21 cellular contexts compared by ENCODE assay signal in the genomic region with DNA sequence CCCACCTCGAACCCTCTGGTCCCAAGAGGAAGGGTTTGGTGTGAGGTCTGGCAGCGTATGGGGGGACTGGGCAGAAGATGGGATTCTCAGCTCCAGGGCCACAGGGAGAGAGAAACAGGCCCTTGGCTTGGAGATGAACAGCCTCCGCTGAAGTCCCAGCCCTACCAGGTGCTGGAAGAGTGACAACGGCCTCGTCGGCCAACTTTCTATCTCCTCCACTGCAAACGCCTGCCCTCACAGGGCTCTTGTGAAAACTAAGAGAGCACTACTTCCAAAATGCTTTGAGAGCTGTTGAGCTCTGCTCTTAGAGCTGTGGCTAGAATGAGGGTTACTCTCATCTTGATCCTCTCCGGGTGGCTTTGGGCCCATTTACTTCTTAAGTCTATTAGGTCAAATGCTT.
DNase-seq lines count a peak whose midpoint lies in the region; ATAC-seq and TF ChIP-seq lines count a peak whose summit lies in the region.
"Had no signal": no experiment of that assay in that cellular context is flagged by ENCODE, and none has a peak within 500 bp of the region (broad histone marks: within the 10 kb centered on the region; RNA-seq: fewer than 3 reads in every experiment).

No MANE protein-coding gene starts in this region.

- H3K4me3 ChIP-seq in right cardiac atrium (ENCODE audit: low read length), result no peak overlapping the region
- H3K4me3 ChIP-seq in spleen, result no peak overlapping the region
- H3K4me3 ChIP-seq in smooth muscle cell, result no peak overlapping the region
- H3K4me3 ChIP-seq: BLaER1 treated with 17β-estradiol and CSF1 and Interleukin-3, amounts not matched to agents 10 nM and 100 nM had no signal

- peak; percentile 31 to 50 for ATAC-seq in right cardiac atrium
- no peak for ATAC-seq in GM21423 (IDR thresholded peaks at IDR 0.05; ENCODE audit: unreplicated experiment)
- no peak for ATAC-seq in left colon

- no peak for TF ChIP-seq CTCF in spleen (IDR thresholded peaks at IDR 0.05 in 8 of 11, conservative IDR thresholded peaks at IDR 0.05 in 3 of 11)
- TF ChIP-seq CTCF in smooth muscle cell (IDR thresholded peaks at IDR 0.05; ENCODE audit: borderline replicate concordance, insufficient read depth, poor library complexity, severe bottlenecking), result no peak

- H3K4me2 ChIP-seq in smooth muscle cell, result no peak overlapping the region
- H3K4me2 ChIP-seq: BLaER1 treated with 17β-estradiol and CSF1 and Interleukin-3, amounts not matched to agents 10 nM and 100 nM had no signal

- no peak overlapping the region for H2AFZ ChIP-seq in smooth muscle cell (ENCODE audit: low read depth)

- H3K36me3 ChIP-seq in spleen, result peaks cover 0 to 24% (median 0%) of the 10 kb centered on the region in 6 donors
- no peaks in the 10 kb centered on the region for H3K36me3 ChIP-seq in smooth muscle cell (ENCODE audit: low read depth)
- H3K36me3 ChIP-seq: BLaER1 treated with 17β-estradiol and CSF1 and Interleukin-3, amounts not matched to agents 10 nM and 100 nM had no signal

- 57% methylated on average over 8 of the region's 8 CpGs for WGBS in right cardiac atrium
- 80 to 90% (median 85%) methylated on average over 8 of the region's 8 CpGs for WGBS in spleen, 5 donors
- WGBS in smooth muscle cell (ENCODE audit: low lambda C conversion rate), result 99% methylated on average over 8 of the region's 8 CpGs

- DNase-seq in DMS79 (lab: John Stamatoyannopoulos, UW), result peak; percentile 63
- peak; percentile 43 for DNase-seq in cerebellum (ENCODE audit: low spot score)
- peak in 1 of 3 donors; percentile 55 for DNase-seq in right cardiac atrium
- peak; percentile 47 for DNase-seq in spleen
- DNase-seq in smooth muscle cell (lab: John Stamatoyannopoulos, UW; ENCODE audit: unreplicated experiment), result no peak
- DNase-seq in left colon, result no peak
- DNase-seq: CD4-positive, alpha-beta T cell; GDM1; HCEC 1CT; IMR-90; KG1; MM.1S; NCI-H1048; NCI-H1417; NCI-H1694; NCI-H2029 treated with DMSO at 0.1 percent for 48 hours; NCI-H526 treated with DMSO at 0.1 percent for 48 hours; RPMI8226; SHP77 treated with DMSO at 0.1 percent for 48 hours had no signal

- H3K27ac ChIP-seq in right cardiac atrium (ENCODE audit: low read length), result no peak overlapping the region
- H3K27ac ChIP-seq in spleen, result peak overlapping the region in 6 of 8 donors; percentile 46 to 85 (median 68)
- no peak overlapping the region for H3K27ac ChIP-seq in smooth muscle cell (ENCODE audit: low read depth)
- H3K27ac ChIP-seq: BLaER1 treated with 17β-estradiol and CSF1 and Interleukin-3, amounts not matched to agents 10 nM and 100 nM had no signal

- TF ChIP-seq POLR2A in spleen (IDR thresholded peaks at IDR 0.05), result no peak

- H3F3A ChIP-seq in smooth muscle cell (ENCODE audit: low read depth), result peaks cover 2% of the 10 kb centered on the region

- H3K27me3 ChIP-seq in right cardiac atrium (ENCODE audit: control insufficient read depth, insufficient read depth) (no peaks in the 10 kb centered on the region), spleen (replicated peaks in 1 of 7) (no peaks in the 10 kb centered on the region), smooth muscle cell (ENCODE audit: low read depth) (no peaks in the 10 kb centered on the region)
- H3K27me3 ChIP-seq: BLaER1 treated with 17β-estradiol and CSF1 and Interleukin-3, amounts not matched to agents 10 nM and 100 nM had no signal

- H3K9me3 ChIP-seq in right cardiac atrium (ENCODE audit: control insufficient read depth, low read length) (no peaks in the 10 kb centered on the region), spleen (no peaks in the 10 kb centered on the region), smooth muscle cell (replicated peaks; ENCODE audit: low read depth) (no peaks in the 10 kb centered on the region)
- H3K9me3 ChIP-seq: BLaER1 treated with 17β-estradiol and CSF1 and Interleukin-3, amounts not matched to agents 10 nM and 100 nM had no signal

- H3K9ac ChIP-seq in smooth muscle cell (ENCODE audit: low read depth), result no peak overlapping the region
- H3K9ac ChIP-seq: BLaER1 treated with 17β-estradiol and CSF1 and Interleukin-3, amounts not matched to agents 10 nM and 100 nM had no signal

- H4K20me1 ChIP-seq in smooth muscle cell (ENCODE audit: low read depth), result peaks cover 41% of the 10 kb centered on the region
- H4K20me1 ChIP-seq: BLaER1 treated with 17β-estradiol and CSF1 and Interleukin-3, amounts not matched to agents 10 nM and 100 nM had no signal

- H3K4me1 ChIP-seq in right cardiac atrium (ENCODE audit: control insufficient read depth, insufficient read depth, low read length) (no peaks in the 10 kb centered on the region), spleen (peaks cover 10 to 67% (median 53%) of the 10 kb centered on the region in 6 donors), smooth muscle cell (ENCODE audit: low read depth) (peaks cover 28% of the 10 kb centered on the region)

- peaks cover 39% of the 10 kb centered on the region for H3K79me2 ChIP-seq in smooth muscle cell (ENCODE audit: low read depth)

- intact Hi-C loops in right cardiac atrium (cut with DNase I) (no loop called here), spleen (cut with DNase I; ENCODE audit: low total_unique reads) (no loop called here), left colon (cut with DNase I, micrococcal nuclease) (no loop called here)

Comparison
In these comparisons a context has a peak if more than half of its experiments do, and no peak if none do; other contexts are left out.
1. DNase-seq: peak in DMS79 (single experiment), cerebellum (single experiment) and spleen (single experiment); none in smooth muscle cell (single experiment) and left colon (0 of 2).
2. ATAC-seq: peak in right cardiac atrium (2 of 2); none in GM21423 (single experiment) and left colon (single experiment).
3. H3K27ac ChIP-seq: peak in spleen (6 of 8); none in right cardiac atrium (single experiment) and smooth muscle cell (single experiment).